25 cellular contexts compared by ENCODE assay signal in genomic region chr11:61526956-61527731, GRCh38. TPM values are rescaled to one million over a fixed set of nuclear protein-coding genes. Genes with fewer than 3 reads are reported as not detected.
"Had no signal": no experiment of that assay in that cellular context is flagged by ENCODE, and none has a peak within 500 bp of the region (broad histone marks: within the 10 kb centered on the region; RNA-seq: fewer than 3 reads in every experiment).

No MANE protein-coding gene starts in this region.

- H3K4me1 ChIP-seq: foreskin keratinocyte, sigmoid colon had no signal

- H2AFZ ChIP-seq: parathyroid adenoma had no signal

- H3K27me3 ChIP-seq: dorsolateral prefrontal cortex, upper lobe of right lung had no signal

- H3K4me3 ChIP-seq: dorsolateral prefrontal cortex, mucosa of descending colon, sigmoid colon, stomach, upper lobe of right lung had no signal

- H3K79me2 ChIP-seq: parathyroid adenoma had no signal

- H3K9ac ChIP-seq: parathyroid adenoma had no signal

- ATAC-seq: activated naive CD8-positive, alpha-beta T cell treated with anti-CD3 and anti-CD28 coated beads, Interleukin-2, amount 50 U/mL, for 24 hours; foreskin keratinocyte; left ventricle myocardium superior; mucosa of descending colon; stimulated activated effector memory CD8-positive, alpha-beta T cell treated with anti-CD3 and anti-CD28 coated beads, Interleukin-12 subunit alpha, Interleukin-12 subunit beta, amount 100 ng/mL, for 72 hours; upper lobe of right lung had no signal

- H3K36me3 ChIP-seq: brain microvascular endothelial cell, sigmoid colon, stomach, upper lobe of right lung had no signal

- H3K27ac ChIP-seq: brain microvascular endothelial cell, epithelial cell of prostate, foreskin keratinocyte, parathyroid adenoma, sigmoid colon, stomach, upper lobe of right lung had no signal

- DNase-seq: activated CD4-positive, alpha-beta T cell treated with anti-CD3 and anti-CD28 coated beads for 1 hour; activated CD8-positive, alpha-beta memory T cell treated with anti-CD3 and anti-CD28 coated beads for 24 hours; activated CD8-positive, alpha-beta memory T cell treated with anti-CD3 and anti-CD28 coated beads, Interleukin-2, amount 50 U/mL, for 48 hours; activated effector memory CD4-positive, alpha-beta T cell treated with Interleukin-2 at 50 U/mL for 16 hours; activated naive CD4-positive, alpha-beta T cell treated with anti-CD3 and anti-CD28 coated beads, Interleukin-2, amount 10 ng/mL, durations not matched to agents 7 days and 5 days; activated naive CD8-positive, alpha-beta T cell treated with anti-CD3 and anti-CD28 coated beads, Interleukin-2, amount 50 U/mL, for 24 hours; activated T-cell treated with anti-CD3 and anti-CD28 coated beads, Interleukin-2, amount 50 U/mL, for 48 hours; anterior cingulate cortex; brain microvascular endothelial cell; central memory CD4-positive, alpha-beta T cell; dorsolateral prefrontal cortex; endodermal cell; foreskin keratinocyte; hypothalamus; left ventricle myocardium superior; mucosa of descending colon; naive B cell; sigmoid colon; stimulated activated CD4-positive, alpha-beta T cell treated with anti-CD3 and anti-CD28 coated beads, Interleukin-4, amount 100 ng/mL, for 24 hours; stomach; upper lobe of right lung had no signal

- H3K9me3 ChIP-seq: mucosa of descending colon, sigmoid colon, stomach, upper lobe of right lung had no signal

RNA-seq across cellular contexts. Expression of gene LRRC10B, which starts 18.6 kb away (rescaled TPM):
- total RNA-seq: foreskin keratinocyte had no signal
- polyA plus RNA-seq: fibroblast of lung had no signal
